ENCODE assay signal across 2 cellular contexts in the genomic region with DNA sequence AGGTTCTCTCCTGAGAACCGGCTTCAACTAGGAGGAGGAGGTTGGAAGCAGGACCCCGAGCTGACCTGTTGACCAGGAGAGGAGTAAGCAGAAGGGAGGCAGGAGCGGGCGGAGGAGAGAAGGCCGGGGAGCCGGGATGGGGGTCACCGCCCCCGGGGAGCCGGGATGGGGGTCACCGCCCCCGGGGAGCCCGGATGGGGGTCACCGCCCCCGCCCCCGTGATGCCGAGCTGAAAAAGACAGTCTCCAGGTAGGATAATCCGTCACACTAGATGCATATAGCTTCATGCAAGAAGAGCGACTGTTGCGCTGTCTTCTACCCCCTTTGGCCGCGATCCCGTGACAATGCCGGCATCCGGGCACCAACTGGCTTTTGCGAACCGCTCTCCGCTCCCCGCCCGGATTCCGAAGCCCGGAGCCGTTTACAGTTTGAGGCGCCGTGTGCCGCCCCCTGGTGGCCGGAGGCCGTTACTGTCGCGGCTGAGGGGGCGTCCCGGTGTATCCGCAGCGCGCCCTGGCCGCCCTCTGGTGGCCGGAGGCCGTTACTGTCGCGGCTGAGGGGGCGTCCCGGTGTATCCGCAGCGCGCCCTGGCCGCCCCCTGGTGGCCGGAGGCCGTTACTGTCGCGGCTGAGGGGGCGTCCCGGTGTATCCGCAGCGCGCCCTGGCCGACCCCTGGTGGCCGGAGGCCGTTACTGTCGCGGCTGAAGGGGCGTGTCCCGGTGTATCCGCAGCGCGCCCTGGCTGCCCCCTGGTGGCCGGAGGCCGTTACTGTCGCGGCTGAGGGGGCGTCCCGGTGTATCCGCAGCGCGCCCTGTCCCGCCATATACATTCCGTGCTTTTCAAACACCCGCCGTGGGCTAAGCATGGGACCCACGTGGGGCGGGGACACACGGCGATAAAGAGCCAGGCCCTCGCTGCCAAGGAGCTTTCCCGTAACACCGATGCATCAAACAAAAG.
TF ChIP-seq lines count a peak whose summit lies in the region.

No MANE protein-coding gene starts in this region.

TF ChIP-seq in SK-N-SH, 30 proteins besides CTCF, POLR2A, EP300 and RAD21 (continued from another document):
- TF ChIP-seq, protein P1, sequence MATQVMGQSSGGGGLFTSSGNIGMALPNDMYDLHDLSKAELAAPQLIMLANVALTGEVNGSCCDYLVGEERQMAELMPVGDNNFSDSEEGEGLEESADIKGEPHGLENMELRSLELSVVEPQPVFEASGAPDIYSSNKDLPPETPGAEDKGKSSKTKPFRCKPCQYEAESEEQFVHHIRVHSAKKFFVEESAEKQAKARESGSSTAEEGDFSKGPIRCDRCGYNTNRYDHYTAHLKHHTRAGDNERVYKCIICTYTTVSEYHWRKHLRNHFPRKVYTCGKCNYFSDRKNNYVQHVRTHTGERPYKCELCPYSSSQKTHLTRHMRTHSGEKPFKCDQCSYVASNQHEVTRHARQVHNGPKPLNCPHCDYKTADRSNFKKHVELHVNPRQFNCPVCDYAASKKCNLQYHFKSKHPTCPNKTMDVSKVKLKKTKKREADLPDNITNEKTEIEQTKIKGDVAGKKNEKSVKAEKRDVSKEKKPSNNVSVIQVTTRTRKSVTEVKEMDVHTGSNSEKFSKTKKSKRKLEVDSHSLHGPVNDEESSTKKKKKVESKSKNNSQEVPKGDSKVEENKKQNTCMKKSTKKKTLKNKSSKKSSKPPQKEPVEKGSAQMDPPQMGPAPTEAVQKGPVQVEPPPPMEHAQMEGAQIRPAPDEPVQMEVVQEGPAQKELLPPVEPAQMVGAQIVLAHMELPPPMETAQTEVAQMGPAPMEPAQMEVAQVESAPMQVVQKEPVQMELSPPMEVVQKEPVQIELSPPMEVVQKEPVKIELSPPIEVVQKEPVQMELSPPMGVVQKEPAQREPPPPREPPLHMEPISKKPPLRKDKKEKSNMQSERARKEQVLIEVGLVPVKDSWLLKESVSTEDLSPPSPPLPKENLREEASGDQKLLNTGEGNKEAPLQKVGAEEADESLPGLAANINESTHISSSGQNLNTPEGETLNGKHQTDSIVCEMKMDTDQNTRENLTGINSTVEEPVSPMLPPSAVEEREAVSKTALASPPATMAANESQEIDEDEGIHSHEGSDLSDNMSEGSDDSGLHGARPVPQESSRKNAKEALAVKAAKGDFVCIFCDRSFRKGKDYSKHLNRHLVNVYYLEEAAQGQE (IDR thresholded peaks at IDR 0.05; ENCODE audit: low read depth, low read length) = no peak
- TF ChIP-seq, protein P2, sequence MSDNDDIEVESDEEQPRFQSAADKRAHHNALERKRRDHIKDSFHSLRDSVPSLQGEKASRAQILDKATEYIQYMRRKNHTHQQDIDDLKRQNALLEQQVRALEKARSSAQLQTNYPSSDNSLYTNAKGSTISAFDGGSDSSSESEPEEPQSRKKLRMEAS (IDR thresholded peaks at IDR 0.05; ENCODE audit: low read depth) = no peak
- TF ChIP-seq RFX5 (IDR thresholded peaks at IDR 0.05; ENCODE audit: low read length) = no peak
- no peak for TF ChIP-seq GABPA (IDR thresholded peaks at IDR 0.05; ENCODE audit: low read depth)
- no peak for TF ChIP-seq MEF2A (IDR thresholded peaks at IDR 0.05; ENCODE audit: borderline replicate concordance, low read depth)
- no peak for TF ChIP-seq MXI1 (IDR thresholded peaks at IDR 0.05; ENCODE audit: low read depth, low read length)
- TF ChIP-seq FOXJ3 (CRISPR knock-in tag; IDR thresholded peaks at IDR 0.05) = no peak
- TF ChIP-seq SIN3A (IDR thresholded peaks at IDR 0.05; ENCODE audit: borderline replicate concordance, low read depth, low read length) = no peak
- TF ChIP-seq, protein P3, sequence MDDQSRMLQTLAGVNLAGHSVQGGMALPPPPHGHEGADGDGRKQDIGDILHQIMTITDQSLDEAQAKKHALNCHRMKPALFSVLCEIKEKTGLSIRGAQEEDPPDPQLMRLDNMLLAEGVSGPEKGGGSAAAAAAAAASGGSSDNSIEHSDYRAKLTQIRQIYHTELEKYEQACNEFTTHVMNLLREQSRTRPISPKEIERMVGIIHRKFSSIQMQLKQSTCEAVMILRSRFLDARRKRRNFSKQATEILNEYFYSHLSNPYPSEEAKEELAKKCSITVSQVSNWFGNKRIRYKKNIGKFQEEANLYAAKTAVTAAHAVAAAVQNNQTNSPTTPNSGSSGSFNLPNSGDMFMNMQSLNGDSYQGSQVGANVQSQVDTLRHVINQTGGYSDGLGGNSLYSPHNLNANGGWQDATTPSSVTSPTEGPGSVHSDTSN (IDR thresholded peaks at IDR 0.05) = no peak
- no peak for TF ChIP-seq POLR2AphosphoS5 (IDR thresholded peaks at IDR 0.05; ENCODE audit: low read depth, low read length)
- TF ChIP-seq FOSL2 (IDR thresholded peaks at IDR 0.05; ENCODE audit: borderline replicate concordance, low read depth) = no peak
- no peak for TF ChIP-seq GATA2 (CRISPR knock-in tag; IDR thresholded peaks at IDR 0.05)
- TF ChIP-seq RCOR1 (IDR thresholded peaks at IDR 0.05; ENCODE audit: low read length) = no peak
- TF ChIP-seq, protein P4, sequence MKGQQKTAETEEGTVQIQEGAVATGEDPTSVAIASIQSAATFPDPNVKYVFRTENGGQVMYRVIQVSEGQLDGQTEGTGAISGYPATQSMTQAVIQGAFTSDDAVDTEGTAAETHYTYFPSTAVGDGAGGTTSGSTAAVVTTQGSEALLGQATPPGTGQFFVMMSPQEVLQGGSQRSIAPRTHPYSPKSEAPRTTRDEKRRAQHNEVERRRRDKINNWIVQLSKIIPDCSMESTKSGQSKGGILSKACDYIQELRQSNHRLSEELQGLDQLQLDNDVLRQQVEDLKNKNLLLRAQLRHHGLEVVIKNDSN (IDR thresholded peaks at IDR 0.05; ENCODE audit: borderline replicate concordance, low read depth) = no peak

TF ChIP-seq in SK-N-SH treated with all-trans-retinoic acid at 6 μM for 48 hours, 23 proteins besides CTCF, POLR2A, EP300 and RAD21 (continued from another document):
- TF ChIP-seq, protein P5, sequence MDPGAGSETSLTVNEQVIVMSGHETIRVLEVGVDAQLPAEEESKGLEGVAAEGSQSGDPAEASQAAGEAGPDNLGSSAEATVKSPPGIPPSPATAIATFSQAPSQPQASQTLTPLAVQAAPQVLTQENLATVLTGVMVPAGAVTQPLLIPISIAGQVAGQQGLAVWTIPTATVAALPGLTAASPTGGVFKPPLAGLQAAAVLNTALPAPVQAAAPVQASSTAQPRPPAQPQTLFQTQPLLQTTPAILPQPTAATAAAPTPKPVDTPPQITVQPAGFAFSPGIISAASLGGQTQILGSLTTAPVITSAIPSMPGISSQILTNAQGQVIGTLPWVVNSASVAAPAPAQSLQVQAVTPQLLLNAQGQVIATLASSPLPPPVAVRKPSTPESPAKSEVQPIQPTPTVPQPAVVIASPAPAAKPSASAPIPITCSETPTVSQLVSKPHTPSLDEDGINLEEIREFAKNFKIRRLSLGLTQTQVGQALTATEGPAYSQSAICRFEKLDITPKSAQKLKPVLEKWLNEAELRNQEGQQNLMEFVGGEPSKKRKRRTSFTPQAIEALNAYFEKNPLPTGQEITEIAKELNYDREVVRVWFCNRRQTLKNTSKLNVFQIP (CRISPR knock-in tag; IDR thresholded peaks at IDR 0.05; ENCODE audit: borderline replicate concordance, low read depth) = no peak
- TF ChIP-seq ZFP30 (CRISPR knock-in tag; IDR thresholded peaks at IDR 0.05) (no peak), TCF4 (CRISPR knock-in tag; IDR thresholded peaks at IDR 0.05; ENCODE audit: borderline replicate concordance) (no peak), ZNF8 (CRISPR knock-in tag; IDR thresholded peaks at IDR 0.05) (no peak)
- TF ChIP-seq, protein P6, sequence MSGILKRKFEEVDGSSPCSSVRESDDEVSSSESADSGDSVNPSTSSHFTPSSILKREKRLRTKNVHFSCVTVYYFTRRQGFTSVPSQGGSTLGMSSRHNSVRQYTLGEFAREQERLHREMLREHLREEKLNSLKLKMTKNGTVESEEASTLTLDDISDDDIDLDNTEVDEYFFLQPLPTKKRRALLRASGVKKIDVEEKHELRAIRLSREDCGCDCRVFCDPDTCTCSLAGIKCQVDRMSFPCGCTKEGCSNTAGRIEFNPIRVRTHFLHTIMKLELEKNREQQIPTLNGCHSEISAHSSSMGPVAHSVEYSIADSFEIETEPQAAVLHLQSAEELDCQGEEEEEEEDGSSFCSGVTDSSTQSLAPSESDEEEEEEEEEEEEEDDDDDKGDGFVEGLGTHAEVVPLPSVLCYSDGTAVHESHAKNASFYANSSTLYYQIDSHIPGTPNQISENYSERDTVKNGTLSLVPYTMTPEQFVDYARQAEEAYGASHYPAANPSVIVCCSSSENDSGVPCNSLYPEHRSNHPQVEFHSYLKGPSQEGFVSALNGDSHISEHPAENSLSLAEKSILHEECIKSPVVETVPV (CRISPR knock-in tag; IDR thresholded peaks at IDR 0.05) = no peak
